Comparison of ENCODE assay signal across 8 cellular contexts in genomic region chr11:66842501-66842895, GRCh38. TPM values are rescaled to one million over a fixed set of nuclear protein-coding genes. Genes with fewer than 3 reads are reported as not detected.
A peak's percentile ranks its signal among the peaks of the same experiment; 100 is the strongest.
DNase-seq lines count a peak whose midpoint lies in the region; ATAC-seq and TF ChIP-seq lines count a peak whose summit lies in the region.

No MANE protein-coding gene starts in this region.

- peak overlapping the region; percentile 81 to 92 for H3K4me3 ChIP-seq in tibial artery

- ATAC-seq in activated T-cell treated with anti-CD3 and anti-CD28 coated beads, Interleukin-2, amount 50 U/mL, for 72 hours (replicated peaks in 1 of 2), result no peak
- ATAC-seq in left colon, result peak; percentile 17
- ATAC-seq in HG03025 (IDR thresholded peaks at IDR 0.05; ENCODE audit: low FRiP score, unreplicated experiment), result no peak
- ATAC-seq in GM21390 (IDR thresholded peaks at IDR 0.05; ENCODE audit: unreplicated experiment), result no peak

- H3K27ac ChIP-seq in tibial artery, result peak overlapping the region; percentile 91 to 98

- H3K36me3 Mint-ChIP-seq in activated T-cell treated with anti-CD3 and anti-CD28 coated beads, Interleukin-2, amount 50 U/mL, for 72 hours (ENCODE audit: insufficient read depth in 2 of 2), result peaks cover 7 to 8% of the 10 kb centered on the region in 2 donors
- peaks cover 22% of the 10 kb centered on the region for H3K36me3 Mint-ChIP-seq in activated naive CD8-positive, alpha-beta T cell treated with anti-CD3 and anti-CD28 coated beads for 36 hours

- H3K4me1 ChIP-seq in tibial artery, result peaks cover 8 to 37% (median 29%) of the 10 kb centered on the region in 4 donors

- peaks cover 6 to 50% (median 20%) of the 10 kb centered on the region in 3 donors for H3K36me3 ChIP-seq in tibial artery

- H3K27me3 Mint-ChIP-seq in activated T-cell treated with anti-CD3 and anti-CD28 coated beads, Interleukin-2, amount 50 U/mL, for 72 hours (ENCODE audit: low read depth), result no peaks in the 10 kb centered on the region
- no peaks in the 10 kb centered on the region for H3K27me3 Mint-ChIP-seq in activated naive CD8-positive, alpha-beta T cell treated with anti-CD3 and anti-CD28 coated beads for 36 hours

- intact Hi-C loops in left colon (cut with DNase I, micrococcal nuclease) (no loop called here), tibial artery (cut with DNase I; ENCODE audit: low total_unique reads) (loop anchor here (10.0 kb wide), 1 partner anchor 222 kb away; no protein-coding TSS in a partner anchor)

- no peaks in the 10 kb centered on the region for H3K27me3 ChIP-seq in tibial artery

- TF ChIP-seq CTCF in tibial artery (IDR thresholded peaks at IDR 0.05), result no peak

- H3K9me3 Mint-ChIP-seq in activated T-cell treated with anti-CD3 and anti-CD28 coated beads, Interleukin-2, amount 50 U/mL, for 72 hours, result no peaks in the 10 kb centered on the region
- H3K9me3 Mint-ChIP-seq in activated naive CD8-positive, alpha-beta T cell treated with anti-CD3 and anti-CD28 coated beads for 36 hours, result no peaks in the 10 kb centered on the region

- peak overlapping the region; percentile 71 for H3K27ac Mint-ChIP-seq in activated T-cell treated with anti-CD3 and anti-CD28 coated beads, Interleukin-2, amount 50 U/mL, for 72 hours
- H3K27ac Mint-ChIP-seq in activated naive CD8-positive, alpha-beta T cell treated with anti-CD3 and anti-CD28 coated beads for 36 hours, result peak overlapping the region; percentile 84

- H3K9me3 ChIP-seq in tibial artery, result no peaks in the 10 kb centered on the region

- no peak for DNase-seq in activated T-cell treated with anti-CD3 and anti-CD28 coated beads, Interleukin-2, amount 50 U/mL, for 72 hours
- DNase-seq in activated T-cell treated with anti-CD3 and anti-CD28 coated beads for 4 hours, result no peak
- DNase-seq in activated naive CD8-positive, alpha-beta T cell treated with anti-CD3 and anti-CD28 coated beads for 36 hours, result no peak
- no peak for DNase-seq in left colon
- no peak for DNase-seq in tibial artery
- DNase-seq in activated CD4-positive, CD25-positive, alpha-beta regulatory T cell (lab: John Stamatoyannopoulos, UW), result no peak

- H3K4me1 Mint-ChIP-seq in activated T-cell treated with anti-CD3 and anti-CD28 coated beads, Interleukin-2, amount 50 U/mL, for 72 hours (ENCODE audit: low read depth), result peaks cover 53% of the 10 kb centered on the region
- H3K4me1 Mint-ChIP-seq in activated naive CD8-positive, alpha-beta T cell treated with anti-CD3 and anti-CD28 coated beads for 36 hours, result peaks cover 50% of the 10 kb centered on the region

- H3K4me3 Mint-ChIP-seq in activated T-cell treated with anti-CD3 and anti-CD28 coated beads, Interleukin-2, amount 50 U/mL, for 72 hours, result peak overlapping the region; percentile 93 to 96
- peak overlapping the region; percentile 91 for H3K4me3 Mint-ChIP-seq in activated naive CD8-positive, alpha-beta T cell treated with anti-CD3 and anti-CD28 coated beads for 36 hours

RNA-seq across cellular contexts. Expression of gene RCE1, which starts 0.7 kb away (rescaled TPM):
- total RNA-seq in activated T-cell treated with anti-CD3 and anti-CD28 coated beads, Interleukin-2, amount 50 U/mL, for 72 hours, result 10 to 100 TPM; 27.2 to 29.6 TPM
- total RNA-seq in activated naive CD8-positive, alpha-beta T cell treated with anti-CD3 and anti-CD28 coated beads for 36 hours, result 10 to 100 TPM; 26.8 to 31.1 TPM
- total RNA-seq in left colon, result 10 to 100 TPM; 25.5 to 28.3 TPM

RNA-seq across cellular contexts. Expression of gene LRFN4, which starts 14.4 kb away (rescaled TPM):
- 10 to 100 TPM; 13.4 to 18.3 TPM for total RNA-seq in activated T-cell treated with anti-CD3 and anti-CD28 coated beads, Interleukin-2, amount 50 U/mL, for 72 hours
- total RNA-seq in activated naive CD8-positive, alpha-beta T cell treated with anti-CD3 and anti-CD28 coated beads for 36 hours, result 10 to 100 TPM; 36.3 to 37.8 TPM
- 10 to 100 TPM; 32.7 to 46.3 TPM for total RNA-seq in left colon
